ENCODE assay signal across 9 cellular contexts in the genomic region with DNA sequence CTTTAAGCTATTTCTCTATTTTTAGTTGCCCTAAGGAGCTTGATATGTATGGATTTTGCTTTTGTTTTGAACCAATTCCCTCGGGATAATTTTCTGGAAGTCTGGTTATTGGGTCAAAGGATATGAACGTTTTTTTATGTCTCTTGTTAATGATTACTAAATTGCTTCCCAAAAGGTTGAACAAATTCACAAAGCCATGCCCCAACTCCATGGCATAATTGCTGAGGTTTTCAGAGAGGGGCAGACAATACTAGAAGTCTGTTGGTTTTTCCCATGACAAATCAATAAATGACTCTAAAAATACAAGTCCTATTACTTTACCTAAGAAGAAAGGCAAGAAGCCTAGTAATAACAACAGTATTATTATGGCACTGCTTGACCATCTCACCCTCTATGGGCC.
"Had no signal": no experiment of that assay in that cellular context is flagged by ENCODE, and none has a peak within 500 bp of the region (broad histone marks: within the 10 kb centered on the region; RNA-seq: fewer than 3 reads in every experiment).

No MANE protein-coding gene starts in this region.

- H3K27ac ChIP-seq: HL-60 had no signal

- H2AFZ ChIP-seq: GM23338 had no signal

- FAIRE-seq: K562 had no signal

- H3K9me3 ChIP-seq: HAP-1 had no signal

- H3K4me2 ChIP-seq: GM23338 had no signal

- H3K36me3 ChIP-seq: HAP-1 had no signal

- DNase-seq: H7, HFFc6, IMR-90, KG1 had no signal

- H3K4me3 ChIP-seq: GM23338, HAP-1, K562 had no signal

- ATAC-seq: GM23338, HCT116, K562 had no signal
